ENCODE assay signal across 25 cellular contexts in the genomic region with DNA sequence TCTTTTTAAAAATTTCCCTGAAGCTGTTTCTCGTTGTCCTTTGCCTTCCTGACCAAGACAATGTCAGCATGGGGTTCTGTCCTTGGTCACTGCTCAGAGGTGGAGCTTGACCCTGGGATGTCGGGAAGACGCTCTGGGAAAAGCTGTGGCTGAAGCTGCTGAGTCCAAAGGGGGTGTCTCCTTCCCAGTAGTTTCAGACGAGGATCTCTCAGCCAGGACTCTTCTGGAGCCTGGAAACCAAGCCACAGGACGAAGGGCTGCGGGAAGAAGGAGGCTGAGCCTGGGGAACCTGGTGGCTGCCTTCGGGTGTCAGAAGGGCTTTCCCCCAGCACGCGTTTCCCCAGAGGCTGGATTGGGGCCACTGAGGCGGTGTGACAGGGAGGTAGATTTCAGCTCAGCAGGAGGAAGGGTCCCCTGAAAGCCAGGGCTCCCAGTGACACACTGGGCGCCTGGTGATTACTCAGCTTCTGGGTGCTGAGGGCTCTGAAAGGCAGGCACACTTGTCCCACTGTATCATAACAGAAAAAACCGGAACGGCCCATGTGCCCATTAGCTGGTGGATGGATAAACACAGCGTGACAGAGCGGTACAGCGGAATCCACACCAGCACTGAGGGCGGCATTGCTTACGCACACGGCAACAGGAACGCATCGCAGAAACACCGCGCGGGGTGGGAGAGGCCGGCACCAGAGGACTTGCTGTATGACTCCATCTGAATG. TPM values are rescaled to one million over a fixed set of nuclear protein-coding genes. Genes with fewer than 3 reads are reported as not detected.
DNase-seq lines count a peak whose midpoint lies in the region; ATAC-seq and TF ChIP-seq lines count a peak whose summit lies in the region.
"Had no signal": no experiment of that assay in that cellular context is flagged by ENCODE, and none has a peak within 500 bp of the region (broad histone marks: within the 10 kb centered on the region; RNA-seq: fewer than 3 reads in every experiment).

No MANE protein-coding gene starts in this region.

- H3K4me1 Mint-ChIP-seq in type B pancreatic cell (ENCODE audit: unreplicated experiment) = peaks cover 18% of the 10 kb centered on the region

- intact Hi-C loops in cardiac septum (cut with DNase I) = no loop called here
- intact Hi-C loops in Right ventricle myocardium superior (cut with DNase I) = no loop called here

- peak overlapping the region; percentile 65 for H3K18ac ChIP-seq in mesendoderm (ENCODE audit: low read length)

- H4K8ac ChIP-seq in mesendoderm (ENCODE audit: low read depth, low read length) = no peak overlapping the region

- no peaks in the 10 kb centered on the region for H3K36me3 ChIP-seq in NT2/D1 (ENCODE audit: insufficient read depth, insufficient read length, low read length)
- no peaks in the 10 kb centered on the region for H3K36me3 ChIP-seq in mesendoderm (ENCODE audit: control insufficient read depth, insufficient read depth, low read length)
- no peaks in the 10 kb centered on the region for H3K36me3 ChIP-seq in MG63
- H3K36me3 ChIP-seq: HAP-1 had no signal

- H3K4me2 ChIP-seq in mesendoderm (ENCODE audit: low read length) = no peak overlapping the region
- H3K4me2 ChIP-seq: PC-9, smooth muscle cell had no signal

- no peak overlapping the region for H2BK15ac ChIP-seq in mesendoderm (replicated peaks; ENCODE audit: low read depth)

- peak overlapping the region; percentile 74 for H3K56ac ChIP-seq in mesendoderm (ENCODE audit: low read length)

- no peak overlapping the region for H3K27ac Mint-ChIP-seq in type B pancreatic cell

- H2BK120ac ChIP-seq in mesendoderm (ENCODE audit: low read depth, low read length) = peak overlapping the region; percentile 83

- H3K4ac ChIP-seq in mesendoderm (ENCODE audit: low read depth, low read length) = peak overlapping the region; percentile 46

- no peaks in the 10 kb centered on the region for H3K36me3 Mint-ChIP-seq in type B pancreatic cell
- H3K36me3 Mint-ChIP-seq: CD8-positive, alpha-beta memory T cell; natural killer cell had no signal

- peak overlapping the region; percentile 7 for H3K4me3 Mint-ChIP-seq in type B pancreatic cell
- H3K4me3 Mint-ChIP-seq: CD8-positive, alpha-beta memory T cell; natural killer cell had no signal

- TF ChIP-seq CTCF in type B pancreatic cell (conservative IDR thresholded peaks at IDR 0.05) = no peak

- peaks cover 17% of the 10 kb centered on the region for H3K27me3 ChIP-seq in NT2/D1 (ENCODE audit: insufficient read depth, insufficient read length)
- H3K27me3 ChIP-seq in mesendoderm (ENCODE audit: insufficient read depth, low read length, poor library complexity) = no peaks in the 10 kb centered on the region
- H3K27me3 ChIP-seq in MG63 = peaks cover 8% of the 10 kb centered on the region

- no peak overlapping the region for H2AK5ac ChIP-seq in mesendoderm (ENCODE audit: low read length)

- no peaks in the 10 kb centered on the region for H3K9me3 ChIP-seq in NT2/D1 (ENCODE audit: insufficient read depth, low read length)
- no peaks in the 10 kb centered on the region for H3K9me3 ChIP-seq in MG63
- H3K9me3 ChIP-seq: HAP-1 had no signal

- DNase-seq in cardiac septum (ENCODE audit: low spot score) (peak; percentile 43), Right ventricle myocardium superior (no peak), NT2/D1 (ENCODE audit: low read depth, low spot score) (no peak), mesendoderm (no peak), type B pancreatic cell (ENCODE audit: extremely low spot score, unreplicated experiment) (no peak), DMS 273 treated with DMSO at 0.1 percent for 48 hours (lab: John Stamatoyannopoulos, UW) (no peak), MG63 (no peak)
- DNase-seq: activated CD4-positive, alpha-beta T cell treated with anti-CD3 and anti-CD28 coated beads, Interleukin-2, amount 50 U/mL, for 48 hours; activated naive CD4-positive, alpha-beta T cell treated with anti-CD3 and anti-CD28 coated beads, Interleukin-2, amount 50 U/mL, for 16 hours; activated T-cell treated with anti-CD3 and anti-CD28 coated beads for 4 hours; CD8-positive, alpha-beta memory T cell; effector CD8-positive, alpha-beta T cell; left cardiac atrium; mesenchymal stem cell; natural killer cell; PC-9; stimulated activated CD4-positive, alpha-beta T cell treated with anti-CD3 and anti-CD28 coated beads, Interleukin-4, amount 100 ng/mL, for 24 hours had no signal

- peak overlapping the region; percentile 36 for H3K27ac ChIP-seq in mesendoderm (ENCODE audit: low read depth, low read length)
- H3K27ac ChIP-seq: PC-9, VCaP had no signal

- H3K79me1 ChIP-seq in mesendoderm (ENCODE audit: low read length) = no peaks in the 10 kb centered on the region

- H2BK5ac ChIP-seq in mesendoderm (ENCODE audit: low read length) = peak overlapping the region; percentile 85

- H3K27me3 Mint-ChIP-seq in type B pancreatic cell = peaks cover 67% of the 10 kb centered on the region

- H3K9ac ChIP-seq in NT2/D1 (ENCODE audit: insufficient read length, low read depth) (peak overlapping the region; percentile 62), mesendoderm (ENCODE audit: low read length) (peak overlapping the region; percentile 20)

- no peak overlapping the region for H4K5ac ChIP-seq in mesendoderm (ENCODE audit: low read length)

- H3K23ac ChIP-seq in mesendoderm (ENCODE audit: low read length) = no peak overlapping the region

- H3K4me3 ChIP-seq in NT2/D1 (ENCODE audit: insufficient read length, low read depth) = no peak overlapping the region
- H3K4me3 ChIP-seq in mesendoderm (ENCODE audit: low read length) = no peak overlapping the region
- no peak overlapping the region for H3K4me3 ChIP-seq in MG63
- H3K4me3 ChIP-seq: HAP-1, PC-9, smooth muscle cell had no signal

- ATAC-seq in Right ventricle myocardium superior (ENCODE audit: poor library complexity) (no peak), HG02798 (IDR thresholded peaks at IDR 0.05; ENCODE audit: poor library complexity, unreplicated experiment) (no peak)
- ATAC-seq: left cardiac atrium, natural killer cell had no signal

- H3K4me1 ChIP-seq in NT2/D1 (ENCODE audit: insufficient read depth, insufficient read length) = peaks cover 11% of the 10 kb centered on the region
- H3K4me1 ChIP-seq in mesendoderm (ENCODE audit: control insufficient read depth, low read depth, low read length) = peaks cover 5% of the 10 kb centered on the region
- H3K4me1 ChIP-seq: HAP-1 had no signal

- H3K9me3 Mint-ChIP-seq in type B pancreatic cell = no peaks in the 10 kb centered on the region
- H3K9me3 Mint-ChIP-seq: natural killer cell had no signal

- H3K79me2 ChIP-seq in mesendoderm (ENCODE audit: control insufficient read depth, insufficient read depth, low read length) = no peaks in the 10 kb centered on the region

- no CpG with 5 or more reads among the region's 25 CpGs for WGBS in mesendoderm (ENCODE audit: extremely low coverage, insufficient coverage, low lambda C conversion rate)

RNA-seq across cellular contexts. Expression of a gene that starts 5.0 kb away (rescaled TPM):
- not detected for total RNA-seq in cardiac septum
- total RNA-seq in Right ventricle myocardium superior = not detected
- polyA plus RNA-seq in mesendoderm (2013, experiment 1 of 2) = 0.18 TPM
- polyA plus RNA-seq in mesendoderm (2013, experiment 2 of 2) = 0.20 TPM
- total RNA-seq in type B pancreatic cell (ENCODE audit: low replicate concordance) = not detected in 2 replicates
- total RNA-seq in MG63 (2014; rRNA removed; shearing (Covaris generic); ENCODE audit: low replicate concordance) = not detected in 2 replicates
- total RNA-seq: CD8-positive, alpha-beta memory T cell; cerebellum; glomerular endothelial cell; left cardiac atrium; natural killer cell; PC-9; smooth muscle cell; T-helper 1 cell treated with Interleukin-12 subunit alpha and Interleukin-12 subunit beta and Interleukin-4 antibody, amounts not matched to agents 30 ng/mL and 1 ng/mL, for 36 hours; ureter had no signal
- polyA plus RNA-seq: CD8-positive, alpha-beta memory T cell; smooth muscle cell had no signal

RNA-seq across cellular contexts. Expression of a gene that starts 10.0 kb away (rescaled TPM):
- total RNA-seq in cardiac septum = not detected
- not detected for total RNA-seq in Right ventricle myocardium superior
- polyA plus RNA-seq in mesendoderm (2013, experiment 1 of 2) = not detected
- polyA plus RNA-seq in mesendoderm (2013, experiment 2 of 2) = 0.04 TPM
- total RNA-seq in type B pancreatic cell (ENCODE audit: low replicate concordance) = not detected in 2 replicates
- total RNA-seq in MG63 (2014; rRNA removed; shearing (Covaris generic); ENCODE audit: low replicate concordance) = not detected in 2 replicates
- total RNA-seq: CD8-positive, alpha-beta memory T cell; cerebellum; glomerular endothelial cell; left cardiac atrium; natural killer cell; PC-9; smooth muscle cell; T-helper 1 cell treated with Interleukin-12 subunit alpha and Interleukin-12 subunit beta and Interleukin-4 antibody, amounts not matched to agents 30 ng/mL and 1 ng/mL, for 36 hours; ureter had no signal
- polyA plus RNA-seq: CD8-positive, alpha-beta memory T cell; smooth muscle cell had no signal

RNA-seq across cellular contexts. Expression of a gene that starts 20.3 kb away (rescaled TPM):
- not detected for total RNA-seq in cardiac septum
- total RNA-seq in Right ventricle myocardium superior = not detected
- polyA plus RNA-seq in mesendoderm (2013, experiment 1 of 2) = not detected
- not detected for polyA plus RNA-seq in mesendoderm (2013, experiment 2 of 2)
- not detected in 2 replicates for total RNA-seq in type B pancreatic cell (ENCODE audit: low replicate concordance)
- total RNA-seq in MG63 (2014; rRNA removed; shearing (Covaris generic); ENCODE audit: low replicate concordance) = not detected in 2 replicates
- total RNA-seq: CD8-positive, alpha-beta memory T cell; cerebellum; glomerular endothelial cell; left cardiac atrium; natural killer cell; PC-9; smooth muscle cell; T-helper 1 cell treated with Interleukin-12 subunit alpha and Interleukin-12 subunit beta and Interleukin-4 antibody, amounts not matched to agents 30 ng/mL and 1 ng/mL, for 36 hours; ureter had no signal
- polyA plus RNA-seq: CD8-positive, alpha-beta memory T cell; smooth muscle cell had no signal

RNA-seq across cellular contexts. Expression of a gene that starts 24.4 kb away (rescaled TPM):
- not detected for total RNA-seq in cardiac septum
- total RNA-seq in Right ventricle myocardium superior = 0.51 TPM
- polyA plus RNA-seq in mesendoderm (2013, experiment 1 of 2) = 1.7 TPM
- 1.5 TPM for polyA plus RNA-seq in mesendoderm (2013, experiment 2 of 2)
- 0.34 and 0.59 TPM in 2 replicates for total RNA-seq in type B pancreatic cell (ENCODE audit: low replicate concordance)
- total RNA-seq in MG63 (2014; rRNA removed; shearing (Covaris generic); ENCODE audit: low replicate concordance) = not detected in 2 replicates
- total RNA-seq: CD8-positive, alpha-beta memory T cell; natural killer cell; PC-9; smooth muscle cell; T-helper 1 cell treated with Interleukin-12 subunit alpha and Interleukin-12 subunit beta and Interleukin-4 antibody, amounts not matched to agents 30 ng/mL and 1 ng/mL, for 36 hours had no signal

RNA-seq across cellular contexts. Expression of a gene that starts 29.3 kb away (rescaled TPM):
- total RNA-seq in cardiac septum = not detected
- not detected for total RNA-seq in Right ventricle myocardium superior
- not detected for polyA plus RNA-seq in mesendoderm (2013, experiment 1 of 2)
- polyA plus RNA-seq in mesendoderm (2013, experiment 2 of 2) = not detected
- not detected in 2 replicates for total RNA-seq in type B pancreatic cell (ENCODE audit: low replicate concordance)
- total RNA-seq in MG63 (2014; rRNA removed; shearing (Covaris generic); ENCODE audit: low replicate concordance) = not detected in 2 replicates
- total RNA-seq: CD8-positive, alpha-beta memory T cell; cerebellum; glomerular endothelial cell; left cardiac atrium; PC-9; smooth muscle cell; T-helper 1 cell treated with Interleukin-12 subunit alpha and Interleukin-12 subunit beta and Interleukin-4 antibody, amounts not matched to agents 30 ng/mL and 1 ng/mL, for 36 hours; ureter had no signal
- polyA plus RNA-seq: CD8-positive, alpha-beta memory T cell; smooth muscle cell had no signal
